6 cellular contexts compared by ENCODE assay signal in the genomic region with DNA sequence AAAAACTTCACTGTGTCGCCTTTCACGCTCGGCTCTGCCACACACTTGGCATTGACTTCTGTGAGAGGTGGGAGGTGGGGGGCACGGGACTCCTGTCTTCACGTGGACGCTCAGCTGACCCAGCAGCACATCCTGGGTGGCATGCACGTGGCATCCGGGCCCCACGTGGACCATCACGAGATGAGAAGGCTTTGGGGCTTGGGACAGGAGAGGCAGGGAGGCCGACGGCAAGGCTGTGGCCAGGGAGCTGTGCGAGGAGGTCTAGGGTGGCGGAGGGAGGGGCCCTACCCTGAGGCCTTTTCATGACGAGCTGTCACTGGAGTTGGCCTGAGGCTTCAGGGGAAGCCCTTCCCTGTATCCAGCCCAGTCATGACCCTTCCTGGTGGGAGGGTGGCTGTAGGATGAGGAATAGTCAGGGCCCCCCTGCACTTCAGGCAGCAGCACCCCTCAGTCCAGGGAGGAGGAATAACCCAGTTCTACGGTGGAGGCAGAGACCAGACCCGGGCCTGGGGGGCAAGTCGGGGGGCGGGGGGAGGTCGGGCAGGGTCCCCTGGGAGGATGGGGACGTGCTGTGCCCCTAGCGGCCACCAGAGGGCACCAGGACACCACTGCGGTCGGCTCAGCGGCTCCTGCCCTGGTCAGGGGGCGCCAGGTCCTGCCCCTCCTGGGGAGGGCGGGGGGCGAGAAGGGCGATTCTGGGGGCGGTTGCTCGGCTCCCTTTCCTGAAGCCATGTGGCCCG. TPM values are rescaled to one million over a fixed set of nuclear protein-coding genes. Genes with fewer than 3 reads are reported as not detected.
DNase-seq lines count a peak whose midpoint lies in the region; TF ChIP-seq lines count a peak whose summit lies in the region.

No MANE protein-coding gene starts in this region.

- no peak for TF ChIP-seq POLR2A in suprapubic skin (IDR thresholded peaks at IDR 0.05)

- no peak for TF ChIP-seq EP300 in suprapubic skin (IDR thresholded peaks at IDR 0.05)

- H3K36me3 ChIP-seq in hepatocyte (replicated peaks; ENCODE audit: insufficient read depth, low read depth) (no peaks in the 10 kb centered on the region), suprapubic skin (no peaks in the 10 kb centered on the region)

- peak; percentile 96 for TF ChIP-seq CTCF in hepatocyte (IDR thresholded peaks at IDR 0.05; ENCODE audit: poor library complexity)
- peak; percentile 27 to 95 for TF ChIP-seq CTCF in suprapubic skin (IDR thresholded peaks at IDR 0.05)

- H3K4me2 ChIP-seq in hepatocyte = peak overlapping the region; percentile 95

- H3K4me1 ChIP-seq in hepatocyte (ENCODE audit: insufficient read depth) (no peaks in the 10 kb centered on the region), suprapubic skin (peaks cover 11% of the 10 kb centered on the region)

- no peak overlapping the region for H3K4me3 ChIP-seq in hepatocyte
- H3K4me3 ChIP-seq in suprapubic skin = no peak overlapping the region

- H3K27ac ChIP-seq in hepatocyte (no peak overlapping the region), suprapubic skin (no peak overlapping the region)

- no peaks in the 10 kb centered on the region for H3K9me3 ChIP-seq in hepatocyte (ENCODE audit: low read depth)
- H3K9me3 ChIP-seq in suprapubic skin = no peaks in the 10 kb centered on the region

- peaks cover 5% of the 10 kb centered on the region for H3K27me3 ChIP-seq in hepatocyte
- H3K27me3 ChIP-seq in suprapubic skin = peaks cover 67% of the 10 kb centered on the region

- 41% methylated on average over 23 of the region's 32 CpGs for WGBS in hepatocyte (ENCODE audit: low lambda C conversion rate, missing lambda C conversion rate)
- WGBS in suprapubic skin = 36% methylated on average over 20 of the region's 32 CpGs

- no peaks in the 10 kb centered on the region for H3K9me2 ChIP-seq in hepatocyte (replicated peaks; ENCODE audit: insufficient read depth)

- no peaks in the 10 kb centered on the region for H3K79me2 ChIP-seq in hepatocyte

- H2AFZ ChIP-seq in hepatocyte = peak overlapping the region; percentile 60

- DNase-seq in DMS 273 (lab: John Stamatoyannopoulos, UW; ENCODE audit: unreplicated experiment) (peak; percentile 59), DMS 273 treated with DMSO at 0.1 percent for 48 hours (lab: John Stamatoyannopoulos, UW) (no peak), activated T-cell treated with anti-CD3 and anti-CD28 coated beads for 1 hour (ENCODE audit: low read depth) (peak; percentile 52), hepatocyte (ENCODE audit: low spot score) (peak; percentile 69), suprapubic skin (ENCODE audit: low spot score in 2 of 2) (no peak), NCI-H1048 (lab: John Stamatoyannopoulos, UW) (no peak)

- H4K20me1 ChIP-seq in hepatocyte (ENCODE audit: insufficient read depth, poor library complexity, severe bottlenecking) = no peaks in the 10 kb centered on the region

RNA-seq across cellular contexts. Expression of a gene that starts 2.0 kb away (rescaled TPM):
- total RNA-seq in hepatocyte (not detected in 2 replicates), suprapubic skin (under 1 TPM; 0.24 to 0.93 (median 0.44) TPM)
- 1.3 and 1.6 TPM in 2 replicates for polyA plus RNA-seq in hepatocyte

RNA-seq across cellular contexts. Expression of a gene that starts 16.0 kb away (rescaled TPM):
- total RNA-seq in hepatocyte = 21.4 and 28.7 TPM in 2 replicates
- polyA plus RNA-seq in hepatocyte = 74.5 and 107 TPM in 2 replicates
- 10 to 100 TPM; 12.7 to 34.8 (median 31.6) TPM for total RNA-seq in suprapubic skin

RNA-seq across cellular contexts. Expression of a gene that starts 17.6 kb away (rescaled TPM):
- 0.60 and 0.72 TPM in 2 replicates for total RNA-seq in hepatocyte
- 2.4 and 5.6 TPM in 2 replicates for polyA plus RNA-seq in hepatocyte
- 10 to 100 TPM; 36.1 to 69.0 (median 48.4) TPM for total RNA-seq in suprapubic skin

RNA-seq across cellular contexts. Expression of a gene that starts 23.5 kb away (rescaled TPM):
- 4.1 and 13.8 TPM in 2 replicates for total RNA-seq in hepatocyte
- polyA plus RNA-seq in hepatocyte = 25.0 and 35.4 TPM in 2 replicates
- total RNA-seq in suprapubic skin = 10 to 100 TPM in 3 of 4 donors, 1 to 10 TPM in 1; 9.7 to 38.3 (median 17.0) TPM

RNA-seq across cellular contexts. Expression of a gene that starts 24.9 kb away (rescaled TPM):
- total RNA-seq in hepatocyte (29.3 and 44.3 TPM in 2 replicates), suprapubic skin (10 to 100 TPM; 45.6 to 61.9 (median 56.3) TPM)
- polyA plus RNA-seq in hepatocyte = 66.6 and 68.1 TPM in 2 replicates

Comparison
In these comparisons a context has a peak if more than half of its experiments do, and no peak if none do; other contexts are left out.
1. DNase-seq: peak in DMS 273 (single experiment), activated T-cell treated with anti-CD3 and anti-CD28 coated beads for 1 hour (single experiment) and hepatocyte (single experiment); none in DMS 273 treated with DMSO at 0.1 percent for 48 hours (single experiment), suprapubic skin (0 of 2) and NCI-H1048 (single experiment).
2. RNA of a gene that starts 17.6 kb away (total RNA-seq): 36.1 to 69.0 TPM in suprapubic skin; 0.60 to 0.72 TPM in hepatocyte; every median in the first group is over 10 times any median in the second.